Comparison of ENCODE assay signal across 19 cellular contexts in the genomic region with DNA sequence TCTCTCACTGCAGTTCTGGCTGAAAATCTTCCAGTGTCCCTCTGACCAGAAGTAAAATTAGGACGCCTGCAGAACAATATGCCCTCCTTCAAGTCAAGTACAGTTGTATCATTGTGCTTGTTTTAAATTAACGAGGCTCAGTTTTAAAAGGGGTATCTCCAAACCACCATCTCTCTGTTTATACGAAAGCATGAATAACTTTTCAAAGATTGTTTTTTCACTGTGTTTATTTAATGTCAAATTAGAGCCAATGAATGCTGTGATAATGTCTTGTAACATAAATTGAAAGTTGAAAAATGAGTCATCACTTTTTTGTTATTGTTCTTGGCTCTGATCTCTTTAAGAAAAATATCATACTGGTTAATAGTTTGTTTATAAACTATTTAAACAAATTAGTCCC.
DNase-seq lines count a peak whose midpoint lies in the region; ATAC-seq and TF ChIP-seq lines count a peak whose summit lies in the region.
"Had no signal": no experiment of that assay in that cellular context is flagged by ENCODE, and none has a peak within 500 bp of the region (broad histone marks: within the 10 kb centered on the region; RNA-seq: fewer than 3 reads in every experiment).

No MANE protein-coding gene starts in this region.

- ATAC-seq in PC-3 (peak; percentile 81), GM18502 (IDR thresholded peaks at IDR 0.05; ENCODE audit: poor library complexity, unreplicated experiment) (no peak)
- ATAC-seq: HepG2, right lobe of liver had no signal

- no peaks in the 10 kb centered on the region for H3K27me3 ChIP-seq in PC-3 (ENCODE audit: low read length)
- no peaks in the 10 kb centered on the region for H3K27me3 ChIP-seq in fibroblast of lung (ENCODE audit: control insufficient read depth, insufficient read depth, low read length)
- H3K27me3 ChIP-seq: heart left ventricle, right lobe of liver, thyroid gland had no signal

- intact Hi-C loops in PC-3 (cut with micrococcal nuclease), result no loop called here

- no peaks in the 10 kb centered on the region for H3K9me2 ChIP-seq in PC-3 (replicated peaks; ENCODE audit: low read length)

- 0 out of 2 replicates have a peak overlapping the region, but pooled peaks have one; percentile 7 for H3K27ac ChIP-seq in PC-3 (ENCODE audit: low read length)
- H3K27ac ChIP-seq in fibroblast of lung (ENCODE audit: insufficient read depth, low read length), result no peak overlapping the region
- H3K27ac ChIP-seq: right lobe of liver, thyroid gland had no signal

- H3K36me3 ChIP-seq in PC-3 (ENCODE audit: low read depth, low read length), result no peaks in the 10 kb centered on the region
- H3K36me3 ChIP-seq in fibroblast of lung (ENCODE audit: control insufficient read depth, insufficient read depth, low read length), result no peaks in the 10 kb centered on the region
- H3K36me3 ChIP-seq: heart left ventricle, right lobe of liver, thyroid gland had no signal

- H4K20me1 ChIP-seq in PC-3 (ENCODE audit: low read length), result no peaks in the 10 kb centered on the region
- peaks cover 1% of the 10 kb centered on the region for H4K20me1 ChIP-seq in fibroblast of lung (ENCODE audit: control insufficient read depth, extremely low read depth, insufficient read depth, low read length)

- H3K9me3 ChIP-seq in PC-3 (ENCODE audit: low read length), result no peaks in the 10 kb centered on the region
- H3K9me3 ChIP-seq in fibroblast of lung (ENCODE audit: control insufficient read depth, insufficient read depth, low read depth, low read length), result no peaks in the 10 kb centered on the region
- H3K9me3 ChIP-seq: heart left ventricle, right lobe of liver, thyroid gland had no signal

- H3K9ac ChIP-seq in PC-3 (ENCODE audit: low read length), result no peak overlapping the region
- no peak overlapping the region for H3K9ac ChIP-seq in fibroblast of lung (ENCODE audit: insufficient read depth, low read length)

- in situ Hi-C loops in G401 (cut with HindIII; ENCODE audit: low sequenced_read_pairs), result no loop called here

- H3K4me2 ChIP-seq in PC-3 (ENCODE audit: low read length) (no peak overlapping the region), fibroblast of lung (ENCODE audit: extremely low read depth, insufficient read depth, low read length) (no peak overlapping the region)

- TF ChIP-seq CTCF in PC-3 (conservative IDR thresholded peaks at IDR 0.05; ENCODE audit: low read depth, low read length) (no peak), fibroblast of lung (conservative IDR thresholded peaks at IDR 0.05 in 1 of 2, IDR thresholded peaks at IDR 0.05 in 1 of 2; ENCODE audit: low read depth in 1 of 2, low read length in 2 of 2) (no peak)

- BruUV-seq in PC-3 (replicated peaks; lab: Mats Ljungman, UMichigan), result no TSS peak

- H3K4me3 ChIP-seq in PC-3 (ENCODE audit: low read length) (no peak overlapping the region), fibroblast of lung (replicated peaks in 1 of 4; ENCODE audit: control extremely low read depth in 1 of 4, insufficient read depth in 1 of 4, low read depth in 3 of 4, low read length in 4 of 4) (no peak overlapping the region)
- H3K4me3 ChIP-seq: right lobe of liver, thyroid gland had no signal

- CTCF ChIA-PET in PC-3 (lab: Charles Lee), result no interaction called here

- POLR2A ChIA-PET in PC-3 (lab: Charles Lee; ENCODE audit: unreplicated experiment), result no interaction called here

- H3K4me1 ChIP-seq in PC-3 (ENCODE audit: insufficient read depth, low read length), result 0 out of 2 replicates have a peak, but pooled peaks cover 3% of the 10 kb centered on the region
- H3K4me1 ChIP-seq in fibroblast of lung (ENCODE audit: control insufficient read depth, extremely low read depth, insufficient read depth, low read length), result no peaks in the 10 kb centered on the region
- H3K4me1 ChIP-seq: right lobe of liver, thyroid gland had no signal

- H3F3A ChIP-seq in PC-3 (ENCODE audit: low read length, unreplicated experiment), result no peaks in the 10 kb centered on the region

- no peak overlapping the region for H2AFZ ChIP-seq in PC-3 (ENCODE audit: low read length)
- H2AFZ ChIP-seq in fibroblast of lung (ENCODE audit: low read length), result no peak overlapping the region

- H3K79me2 ChIP-seq in PC-3 (ENCODE audit: low read length) (no peaks in the 10 kb centered on the region), fibroblast of lung (ENCODE audit: control insufficient read depth, insufficient read depth, low read length) (no peaks in the 10 kb centered on the region)

- DNase-seq in G401 (ENCODE audit: low spot score) (peak; percentile 8), PC-3 (peak; percentile 44), fibroblast of lung (ENCODE audit: low read depth in 2 of 2) (peak; percentile 63 to 75), renal cortical epithelial cell (ENCODE audit: low read depth) (peak; percentile 24), NCI-H2081 treated with DMSO at 0.1 percent for 48 hours (lab: John Stamatoyannopoulos, UW) (no peak), kidney glomerular epithelial cell (lab: John Stamatoyannopoulos, UW) (no peak)
- DNase-seq: activated CD4-positive, alpha-beta T cell treated with anti-CD3 and anti-CD28 coated beads, Interleukin-2, amount 50 U/mL, for 4 hours; activated T-cell treated with anti-CD3 and anti-CD28 coated beads, Interleukin-2, amount 50 U/mL, for 1 hour; central memory CD4-positive, alpha-beta T cell; DND-41; heart left ventricle; islet precursor cell; NCI-H2107; right lobe of liver; RPMI8226; stimulated activated CD4-positive, alpha-beta T cell treated with anti-CD3 and anti-CD28 coated beads, Interleukin-4, amount 100 ng/mL, for 1 hour; thyroid gland had no signal

Comparison
In these comparisons a context has a peak if more than half of its experiments do, and no peak if none do; other contexts are left out.
1. DNase-seq: peak in G401 (single experiment), PC-3 (single experiment), fibroblast of lung (2 of 2) and renal cortical epithelial cell (single experiment); none in NCI-H2081 treated with DMSO at 0.1 percent for 48 hours (single experiment) and kidney glomerular epithelial cell (single experiment).